ENCODE assay signal across 12 cellular contexts in the genomic region with DNA sequence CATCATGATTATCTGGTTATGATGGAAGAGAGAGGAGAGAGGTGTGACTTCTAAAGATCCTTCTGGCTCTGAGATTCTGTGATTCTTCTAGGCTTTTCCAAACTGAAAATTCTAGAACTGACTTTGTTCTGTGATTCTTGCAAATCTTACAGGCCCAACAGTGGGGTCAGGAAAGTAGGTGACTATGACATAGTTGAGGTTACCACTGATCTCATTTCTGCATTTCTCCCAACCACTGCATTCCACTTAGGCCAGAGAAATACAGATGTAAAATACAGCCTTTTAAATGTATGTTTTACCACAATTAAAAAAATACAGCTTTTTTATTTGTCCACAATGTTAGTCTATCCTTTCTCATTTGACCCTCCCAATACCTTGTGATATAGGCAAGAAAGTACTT.
DNase-seq lines count a peak whose midpoint lies in the region; ATAC-seq and TF ChIP-seq lines count a peak whose summit lies in the region.
"Had no signal": no experiment of that assay in that cellular context is flagged by ENCODE, and none has a peak within 500 bp of the region (broad histone marks: within the 10 kb centered on the region; RNA-seq: fewer than 3 reads in every experiment).

No MANE protein-coding gene starts in this region.

- H3K36me3 ChIP-seq in suprapubic skin (no peaks in the 10 kb centered on the region), Karpas-422 (ENCODE audit: insufficient read depth, low read length) (no peaks in the 10 kb centered on the region)
- H3K36me3 ChIP-seq: upper lobe of left lung had no signal

- ATAC-seq in T-cell (replicated peaks in 1 of 4) (no peak), foreskin keratinocyte (peak; percentile 37), GM21786 (IDR thresholded peaks at IDR 0.05; ENCODE audit: unreplicated experiment) (no peak)
- ATAC-seq: A549 had no signal

- H3K4me2 ChIP-seq in Karpas-422 (ENCODE audit: low read depth, low read length, poor library complexity, severe bottlenecking): no peak overlapping the region
- H3K4me2 ChIP-seq: A549 had no signal

- H3K4me3 Mint-ChIP-seq in activated T-cell treated with anti-CD3 and anti-CD28 coated beads, Interleukin-2, amount 50 U/mL, for 24 hours: no peak overlapping the region
- no peak overlapping the region for H3K4me3 Mint-ChIP-seq in T-cell

- CTCF ChIA-PET in T-cell (lab: Charles Lee): interaction anchor here in 1 of 2 donors (1.5 kb wide), 1 partner anchor 13 kb away, joined by 5 read pairs; no protein-coding TSS in a partner anchor

- no peaks in the 10 kb centered on the region for H3K79me2 ChIP-seq in Karpas-422 (ENCODE audit: low read length)

- no peaks in the 10 kb centered on the region for H3K27me3 Mint-ChIP-seq in activated T-cell treated with anti-CD3 and anti-CD28 coated beads, Interleukin-2, amount 50 U/mL, for 24 hours
- no peaks in the 10 kb centered on the region for H3K27me3 Mint-ChIP-seq in T-cell

- H3K9ac ChIP-seq in Karpas-422 (ENCODE audit: low read length): no peak overlapping the region

- H3K9me2 ChIP-seq in Karpas-422 (replicated peaks; ENCODE audit: insufficient read depth, low read length): no peaks in the 10 kb centered on the region

- POLR2A ChIA-PET in T-cell (lab: Charles Lee): no interaction called here

- no peaks in the 10 kb centered on the region for H3K9me3 Mint-ChIP-seq in activated T-cell treated with anti-CD3 and anti-CD28 coated beads, Interleukin-2, amount 50 U/mL, for 24 hours
- no peaks in the 10 kb centered on the region for H3K9me3 Mint-ChIP-seq in T-cell

- no peaks in the 10 kb centered on the region for H3K27me3 ChIP-seq in foreskin keratinocyte
- no peaks in the 10 kb centered on the region for H3K27me3 ChIP-seq in suprapubic skin
- H3K27me3 ChIP-seq in Karpas-422 (ENCODE audit: low read length): no peaks in the 10 kb centered on the region
- H3K27me3 ChIP-seq: upper lobe of left lung had no signal

- no peaks in the 10 kb centered on the region for H3K9me3 ChIP-seq in suprapubic skin
- no peaks in the 10 kb centered on the region for H3K9me3 ChIP-seq in Karpas-422 (ENCODE audit: low read length)
- H3K9me3 ChIP-seq: A549, upper lobe of left lung had no signal

- TF ChIP-seq POLR2A in suprapubic skin (IDR thresholded peaks at IDR 0.05): no peak

- TF ChIP-seq EP300 in suprapubic skin (IDR thresholded peaks at IDR 0.05): no peak

- peaks cover 6% of the 10 kb centered on the region; the same call in 1 of the 2 replicates for H4K20me1 ChIP-seq in Karpas-422 (ENCODE audit: insufficient read depth, low read depth, low read length)

- H3K27ac ChIP-seq in foreskin keratinocyte (no peak overlapping the region), suprapubic skin (peak overlapping the region; percentile 66), Karpas-422 (ENCODE audit: low read length) (no peak overlapping the region)
- H3K27ac ChIP-seq: A549, upper lobe of left lung had no signal

- peaks cover 16% of the 10 kb centered on the region for H3K36me3 Mint-ChIP-seq in activated T-cell treated with anti-CD3 and anti-CD28 coated beads, Interleukin-2, amount 50 U/mL, for 24 hours (ENCODE audit: low read depth)
- H3K36me3 Mint-ChIP-seq in T-cell: peaks cover 21% of the 10 kb centered on the region

- no peak for DNase-seq in activated T-cell treated with anti-CD3 and anti-CD28 coated beads, Interleukin-2, amount 50 U/mL, for 24 hours
- DNase-seq in activated T-cell treated with anti-CD3 and anti-CD28 coated beads for 4 hours (no peak), T-cell (no peak), foreskin keratinocyte (no peak), suprapubic skin (ENCODE audit: low spot score in 2 of 2) (no peak), Karpas-422 (no peak), NCI-H82 treated with DMSO at 0.1 percent for 48 hours (lab: John Stamatoyannopoulos, UW; ENCODE audit: unreplicated experiment) (no peak)
- DNase-seq: NCI-H1092; stimulated activated CD4-positive, alpha-beta T cell treated with anti-CD3 and anti-CD28 coated beads, Interleukin-1b, Interleukin-23, amount 100 ng/mL, for 48 hours; upper lobe of left lung had no signal

- peaks cover 85% of the 10 kb centered on the region for H3K4me1 Mint-ChIP-seq in activated T-cell treated with anti-CD3 and anti-CD28 coated beads, Interleukin-2, amount 50 U/mL, for 24 hours (ENCODE audit: low read depth)
- H3K4me1 Mint-ChIP-seq in T-cell: peaks cover 89 to 92% (median 91%) of the 10 kb centered on the region in 3 donors

- no peak overlapping the region for H3K4me3 ChIP-seq in suprapubic skin
- no peak overlapping the region for H3K4me3 ChIP-seq in Karpas-422 (ENCODE audit: low read length)
- H3K4me3 ChIP-seq: A549, upper lobe of left lung had no signal

- no peak overlapping the region for H2AFZ ChIP-seq in Karpas-422 (ENCODE audit: low read length)

- peak overlapping the region; percentile 9 for H3K27ac Mint-ChIP-seq in activated T-cell treated with anti-CD3 and anti-CD28 coated beads, Interleukin-2, amount 50 U/mL, for 24 hours
- H3K27ac Mint-ChIP-seq in T-cell: peak overlapping the region; percentile 85 to 87

- TF ChIP-seq CTCF in foreskin keratinocyte (conservative IDR thresholded peaks at IDR 0.05) (no peak), suprapubic skin (IDR thresholded peaks at IDR 0.05) (no peak)

- H3K4me1 ChIP-seq in foreskin keratinocyte: peaks cover 11% of the 10 kb centered on the region
- peaks cover 69% of the 10 kb centered on the region for H3K4me1 ChIP-seq in suprapubic skin
- no peaks in the 10 kb centered on the region for H3K4me1 ChIP-seq in Karpas-422 (ENCODE audit: low read length)
